ENCODE assay signal across 11 cellular contexts in the genomic region with DNA sequence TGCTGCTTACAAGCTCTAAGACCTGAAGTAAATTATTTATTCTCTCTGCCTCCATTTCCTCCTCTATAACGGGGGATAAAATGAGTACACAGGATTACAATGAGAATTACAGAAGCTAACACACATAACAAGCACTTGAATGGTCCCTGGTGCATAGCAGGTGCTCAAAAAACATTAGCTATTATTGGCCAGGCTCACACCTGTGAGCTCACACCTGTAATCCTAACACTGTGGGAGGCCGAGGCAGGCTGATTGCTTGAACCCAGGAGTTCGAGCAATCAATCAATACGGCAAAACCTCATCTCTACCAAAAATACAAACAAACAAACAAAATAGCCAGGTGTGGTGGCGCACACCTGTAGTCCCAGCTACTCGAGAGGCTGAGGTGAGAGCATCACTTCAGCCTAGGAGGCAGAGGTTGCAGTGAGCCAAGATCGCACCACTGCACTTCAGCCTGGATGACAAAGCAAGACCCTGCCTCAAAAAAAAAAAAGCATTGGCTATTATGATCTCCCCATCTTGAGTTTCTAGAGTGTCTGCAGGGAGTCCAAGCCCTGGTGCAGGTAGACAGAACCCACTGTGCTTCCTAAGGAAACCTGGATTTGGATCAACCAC.
DNase-seq lines count a peak whose midpoint lies in the region; TF ChIP-seq lines count a peak whose summit lies in the region.
"Had no signal": no experiment of that assay in that cellular context is flagged by ENCODE, and none has a peak within 500 bp of the region (broad histone marks: within the 10 kb centered on the region; RNA-seq: fewer than 3 reads in every experiment).

No MANE protein-coding gene starts in this region.

- H3K4me3 ChIP-seq in BLaER1 treated with 17β-estradiol and CSF1 and Interleukin-3, amounts not matched to agents 10 nM and 100 nM, result peak overlapping the region in 1 of 10 experiments; percentile 25; a peak in 4 of 20 replicates
- H3K4me3 ChIP-seq in CD8-positive, alpha-beta memory T cell (ENCODE audit: low read length), result peak overlapping the region; percentile 2
- H3K4me3 ChIP-seq in tibial nerve, result no peak overlapping the region
- H3K4me3 ChIP-seq: HAP-1 had no signal

- H3K36me3 ChIP-seq in BLaER1 treated with 17β-estradiol and CSF1 and Interleukin-3, amounts not matched to agents 10 nM and 100 nM, result peaks cover 0 to 38% (median 0%) of the 10 kb centered on the region in 11 experiments; a peak in 10 of 22 replicates
- no peaks in the 10 kb centered on the region for H3K36me3 ChIP-seq in CD8-positive, alpha-beta memory T cell (ENCODE audit: insufficient read depth, low read length)
- H3K36me3 ChIP-seq in tibial nerve, result peaks cover 0 to 10% (median 0%) of the 10 kb centered on the region in 3 donors
- H3K36me3 ChIP-seq: HAP-1 had no signal

- TF ChIP-seq EP300 in tibial nerve (IDR thresholded peaks at IDR 0.05), result no peak

- TF ChIP-seq CTCF in endothelial cell (IDR thresholded peaks at IDR 0.05; ENCODE audit: unreplicated experiment) (no peak), tibial nerve (IDR thresholded peaks at IDR 0.05) (no peak)

- peaks cover 0 to 100% (median 0%) of the 10 kb centered on the region in 11 experiments; a peak in 6 of 22 replicates for H4K20me1 ChIP-seq in BLaER1 treated with 17β-estradiol and CSF1 and Interleukin-3, amounts not matched to agents 10 nM and 100 nM

- H3K4me1 Mint-ChIP-seq in CD8-positive, alpha-beta memory T cell, result peaks cover 89 to 97% (median 97%) of the 10 kb centered on the region in 3 donors
- peaks cover 85% of the 10 kb centered on the region for H3K4me1 Mint-ChIP-seq in endothelial cell (ENCODE audit: unreplicated experiment)

- H3K27me3 ChIP-seq in BLaER1 treated with 17β-estradiol and CSF1 and Interleukin-3, amounts not matched to agents 10 nM and 100 nM, result no peaks in the 10 kb centered on the region
- no peaks in the 10 kb centered on the region for H3K27me3 ChIP-seq in CD8-positive, alpha-beta memory T cell (ENCODE audit: insufficient read depth, low read length, poor library complexity, severe bottlenecking)
- no peaks in the 10 kb centered on the region for H3K27me3 ChIP-seq in tibial nerve

- H3K4me1 ChIP-seq in BLaER1 treated with 17β-estradiol and CSF1 and Interleukin-3, amounts not matched to agents 10 nM and 100 nM, result peaks cover 45 to 97% (median 87%) of the 10 kb centered on the region in 10 experiments
- H3K4me1 ChIP-seq in CD8-positive, alpha-beta memory T cell (ENCODE audit: insufficient read depth, low read length), result peaks cover 75% of the 10 kb centered on the region
- H3K4me1 ChIP-seq in tibial nerve, result peaks cover 0 to 33% (median 14%) of the 10 kb centered on the region in 4 donors

- DNase-seq in CD8-positive, alpha-beta memory T cell, result peak in 1 of 5 donors; percentile 42
- DNase-seq in NCI-H510A treated with DMSO at 0.1 percent for 48 hours (lab: John Stamatoyannopoulos, UW), result peak; percentile 79
- DNase-seq in endothelial cell (ENCODE audit: low spot score), result no peak
- DNase-seq in iPS-NIHi7 (ENCODE audit: extremely low spot score), result no peak
- DNase-seq in NCI-H2196 (lab: John Stamatoyannopoulos, UW; ENCODE audit: unreplicated experiment), result no peak
- DNase-seq in tibial nerve (ENCODE audit: low spot score in 2 of 2), result no peak
- no peak for DNase-seq in amygdala (lab: John Stamatoyannopoulos, UW)
- DNase-seq: hippocampal formation had no signal

- POLR2A ChIA-PET in CD8-positive, alpha-beta memory T cell (lab: Charles Lee), result interaction anchor here (0.6 to 2.6 kb wide), 7 partner anchors 9 to 63 kb away, joined by 3 to 15 read pairs (median 6); no protein-coding TSS in a partner anchor

- peak overlapping the region; percentile 66 to 94 (median 82) for H3K4me2 ChIP-seq in BLaER1 treated with 17β-estradiol and CSF1 and Interleukin-3, amounts not matched to agents 10 nM and 100 nM

- CTCF ChIA-PET in CD8-positive, alpha-beta memory T cell (lab: Charles Lee), result interaction anchor here (1.0 to 5.1 kb wide), 9 partner anchors 11 to 145 kb away, joined by 3 to 14 read pairs (median 4); a partner anchor contains a TSS

- peak overlapping the region in 7 of 11 experiments; percentile 57 to 78 (median 67); a peak in 10 of 22 replicates for H3K9ac ChIP-seq in BLaER1 treated with 17β-estradiol and CSF1 and Interleukin-3, amounts not matched to agents 10 nM and 100 nM

- WGBS in tibial nerve, 2 donors, result 81 to 85% methylated on average over 7 of the region's 7 CpGs

- peaks cover 10 to 28% (median 12%) of the 10 kb centered on the region in 3 donors for H3K36me3 Mint-ChIP-seq in CD8-positive, alpha-beta memory T cell
- peaks cover 57% of the 10 kb centered on the region for H3K36me3 Mint-ChIP-seq in endothelial cell (ENCODE audit: low read depth, unreplicated experiment)

- H3K27ac ChIP-seq in BLaER1 treated with 17β-estradiol and CSF1 and Interleukin-3, amounts not matched to agents 10 nM and 100 nM, result peak overlapping the region in 9 of 11 experiments; percentile 63 to 95 (median 82); a peak in 16 of 22 replicates
- peak overlapping the region; percentile 64 for H3K27ac ChIP-seq in CD8-positive, alpha-beta memory T cell (ENCODE audit: low read depth, low read length)
- peak overlapping the region in 1 of 4 donors; percentile 72 for H3K27ac ChIP-seq in tibial nerve
- H3K27ac ChIP-seq: epithelial cell of prostate had no signal

- H3K9me3 Mint-ChIP-seq in CD8-positive, alpha-beta memory T cell, result peaks cover 0 to 4% (median 0%) of the 10 kb centered on the region in 5 donors
- H3K9me3 Mint-ChIP-seq in endothelial cell (ENCODE audit: unreplicated experiment), result no peaks in the 10 kb centered on the region

- no peak for TF ChIP-seq POLR2A in tibial nerve (IDR thresholded peaks at IDR 0.05)

- peak overlapping the region; percentile 96 to 98 (median 96) for H3K27ac Mint-ChIP-seq in CD8-positive, alpha-beta memory T cell
- peak overlapping the region; percentile 90 for H3K27ac Mint-ChIP-seq in endothelial cell (ENCODE audit: unreplicated experiment)

- H3K27me3 Mint-ChIP-seq in CD8-positive, alpha-beta memory T cell, result peaks cover 0 to 2% of the 10 kb centered on the region in 2 donors
- peaks cover 22% of the 10 kb centered on the region for H3K27me3 Mint-ChIP-seq in endothelial cell (ENCODE audit: unreplicated experiment)

- H3K4me3 Mint-ChIP-seq in CD8-positive, alpha-beta memory T cell, result peak overlapping the region; percentile 73 to 92 (median 82)
- no peak overlapping the region for H3K4me3 Mint-ChIP-seq in endothelial cell (ENCODE audit: unreplicated experiment)

- H3K9me3 ChIP-seq in BLaER1 treated with 17β-estradiol and CSF1 and Interleukin-3, amounts not matched to agents 10 nM and 100 nM (replicated peaks in 1 of 11), result peaks cover 12 to 31% (median 21%) of the 10 kb centered on the region in 11 experiments; a peak in 21 of 22 replicates
- H3K9me3 ChIP-seq in CD8-positive, alpha-beta memory T cell (ENCODE audit: low read length), result no peaks in the 10 kb centered on the region
- peaks cover 0 to 1% (median 0%) of the 10 kb centered on the region in 4 donors for H3K9me3 ChIP-seq in tibial nerve
